ENCODE assay signal across 2 cellular contexts in genomic region chr13:38990693-38991092, GRCh38.
TF ChIP-seq lines count a peak whose summit lies in the region.

Gene STOML3 (minus strand): TSS chr13:38990831. CDS start chr13:38990721, 110 bp downstream.

TF ChIP-seq in HEK293T, 16 proteins besides CTCF, POLR2A, EP300 and RAD21 (continued from another document):
- TF ChIP-seq FOXA1 (IDR thresholded peaks at IDR 0.05) (no peak), L3MBTL2 (conservative IDR thresholded peaks at IDR 0.05) (no peak), FOXM1 (IDR thresholded peaks at IDR 0.05; ENCODE audit: borderline replicate concordance) (no peak)

TF ChIP-seq in WTC11, 78 proteins besides CTCF, POLR2A, EP300 and RAD21 (continued from another document):
- no peak for TF ChIP-seq ATF6 (CRISPR knock-in tag; IDR thresholded peaks at IDR 0.05)
- no peak for TF ChIP-seq MAX (CRISPR knock-in tag; IDR thresholded peaks at IDR 0.05)
- no peak for TF ChIP-seq IRF2 (CRISPR knock-in tag; IDR thresholded peaks at IDR 0.05; ENCODE audit: borderline replicate concordance, low read depth)
- no peak for TF ChIP-seq GABPB1 (CRISPR knock-in tag; IDR thresholded peaks at IDR 0.05)
- no peak for TF ChIP-seq TP53 (CRISPR knock-in tag; IDR thresholded peaks at IDR 0.05)
- TF ChIP-seq ZNF671 (CRISPR knock-in tag; IDR thresholded peaks at IDR 0.05), result no peak
- no peak for TF ChIP-seq GTF2I (CRISPR knock-in tag; conservative IDR thresholded peaks at IDR 0.05)
- TF ChIP-seq ZNF219 (CRISPR knock-in tag; IDR thresholded peaks at IDR 0.05; ENCODE audit: borderline replicate concordance), result no peak
- no peak for TF ChIP-seq FOXP1 (CRISPR knock-in tag; IDR thresholded peaks at IDR 0.05; ENCODE audit: borderline replicate concordance)
- TF ChIP-seq HMGA2 (CRISPR knock-in tag; IDR thresholded peaks at IDR 0.05), result no peak
- TF ChIP-seq EMX1 (CRISPR knock-in tag; IDR thresholded peaks at IDR 0.05), result no peak
- TF ChIP-seq ZNF425 (CRISPR knock-in tag; conservative IDR thresholded peaks at IDR 0.05), result no peak
- no peak for TF ChIP-seq CREM (CRISPR knock-in tag; IDR thresholded peaks at IDR 0.05)
- no peak for TF ChIP-seq ELF4 (CRISPR knock-in tag; IDR thresholded peaks at IDR 0.05; ENCODE audit: low read depth)
- TF ChIP-seq ATF3 (CRISPR knock-in tag; conservative IDR thresholded peaks at IDR 0.05), result no peak
- TF ChIP-seq USF1 (CRISPR knock-in tag; IDR thresholded peaks at IDR 0.05), result no peak
TF ChIP-seq in WTC11: peak in this region for 0.
